In the genomic region with DNA sequence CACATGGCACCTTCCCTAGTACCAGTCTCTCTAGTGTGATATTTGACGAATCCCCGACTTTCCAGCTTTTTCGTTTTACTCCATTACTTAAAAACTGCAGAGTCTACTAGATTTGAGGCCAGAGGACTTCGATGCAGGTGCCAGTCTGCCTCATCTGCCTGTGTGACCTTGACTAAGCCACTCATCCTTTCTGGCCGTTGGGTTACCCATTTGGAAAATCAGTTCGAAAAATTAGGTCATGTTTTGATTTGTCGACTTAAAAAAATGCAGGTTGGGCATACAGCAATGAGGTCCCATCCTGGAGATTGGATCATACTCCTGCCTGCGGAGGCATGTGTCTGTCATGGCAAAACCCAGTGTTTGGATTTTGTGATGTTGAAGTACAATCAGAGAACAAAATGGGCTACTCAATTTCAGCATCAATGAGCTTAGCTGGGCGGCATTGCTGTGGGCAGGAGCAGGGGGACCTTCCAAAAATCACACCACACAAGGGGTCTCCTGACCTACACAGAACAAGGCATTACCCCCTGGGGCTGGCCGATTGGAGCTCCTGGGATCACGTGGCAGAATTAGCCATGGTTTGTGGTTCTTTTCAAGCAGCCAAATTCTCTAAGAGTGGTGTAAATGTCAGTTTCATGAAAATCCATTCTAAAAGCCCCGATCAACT, we compare ENCODE assay signal across 17 cellular contexts.
DNase-seq lines count a peak whose midpoint lies in the region; ATAC-seq, FAIRE-seq and TF ChIP-seq lines count a peak whose summit lies in the region.
"Had no signal": no experiment of that assay in that cellular context is flagged by ENCODE, and none has a peak within 500 bp of the region (broad histone marks: within the 10 kb centered on the region; RNA-seq: fewer than 3 reads in every experiment).

No MANE protein-coding gene starts in this region.

- no peak overlapping the region for H3K27ac ChIP-seq in keratinocyte (ENCODE audit: control insufficient read depth, insufficient read depth, low read length)
- no peak overlapping the region for H3K27ac ChIP-seq in neuronal stem cell (replicated peaks; ENCODE audit: low read length)
- H3K27ac ChIP-seq in PC-9, result no peak overlapping the region
- H3K27ac ChIP-seq: 22Rv1, BLaER1 had no signal

- H3K4me3 ChIP-seq in keratinocyte (ENCODE audit: control insufficient read depth in 2 of 3, extremely low read depth in 1 of 3, insufficient read depth in 2 of 3, low read depth in 1 of 3, low read length in 3 of 3) (no peak overlapping the region), neuronal stem cell (ENCODE audit: low read length in 2 of 2) (no peak overlapping the region), PC-9 (no peak overlapping the region)
- H3K4me3 ChIP-seq: BLaER1 had no signal

- no CpG with 5 or more reads among the region's 12 CpGs for WGBS in neuronal stem cell (ENCODE audit: extremely low coverage in 2 of 2, insufficient read length in 2 of 2, insufficient replicate concordance in 1 of 2), 2 donors

- no peak overlapping the region for H2BK12ac ChIP-seq in neuronal stem cell (ENCODE audit: low read length)

- no peaks in the 10 kb centered on the region for H3K79me1 ChIP-seq in neuronal stem cell (ENCODE audit: low read depth, low read length)

- no peaks in the 10 kb centered on the region for H3K4me1 Mint-ChIP-seq in activated T-cell treated with anti-CD3 and anti-CD28 coated beads, Interleukin-2, amount 50 U/mL, for 4 hours (ENCODE audit: low read depth)

- DNase-seq in NCI-H146 treated with DMSO at 0.1 percent for 48 hours (lab: John Stamatoyannopoulos, UW; ENCODE audit: unreplicated experiment), result peak; percentile 39
- DNase-seq in NCI-H146 (lab: John Stamatoyannopoulos, UW), result no peak
- no peak for DNase-seq in keratinocyte (ENCODE audit: low read depth, low spot score)
- no peak for DNase-seq in neuronal stem cell (ENCODE audit: low spot score)
- no peak for DNase-seq in activated T-cell treated with anti-CD3 and anti-CD28 coated beads, Interleukin-2, amount 50 U/mL, for 4 hours
- DNase-seq in PC-9, result no peak
- DNase-seq in posterior cingulate gyrus, result no peak
- DNase-seq: DMS 273 treated with DMSO at 0.1 percent for 48 hours, KG1, NCI-H1048, NCI-H1694 treated with DMSO at 0.1 percent for 48 hours, NCI-H2171 treated with DMSO at 0.1 percent for 48 hours, NCI-H774 had no signal

- no peaks in the 10 kb centered on the region for H3K36me3 Mint-ChIP-seq in activated T-cell treated with anti-CD3 and anti-CD28 coated beads, Interleukin-2, amount 50 U/mL, for 4 hours (ENCODE audit: insufficient read depth)

- H3K4me1 ChIP-seq in keratinocyte (ENCODE audit: control insufficient read depth, extremely low read depth, insufficient read depth, low read length) (peaks cover 31% of the 10 kb centered on the region), neuronal stem cell (ENCODE audit: control insufficient read depth in 2 of 2, insufficient read depth in 1 of 2, low read depth in 1 of 2, low read length in 2 of 2) (peaks cover 0 to 16% of the 10 kb centered on the region in 2 donors), PC-9 (replicated peaks; ENCODE audit: insufficient read depth) (no peaks in the 10 kb centered on the region)

- H3K4ac ChIP-seq in neuronal stem cell (ENCODE audit: low read length), result no peak overlapping the region

- H3K9me1 ChIP-seq in keratinocyte (ENCODE audit: control insufficient read depth, extremely low read depth, insufficient read depth, low read length), result no peaks in the 10 kb centered on the region

- H3K9me2 ChIP-seq in PC-9 (ENCODE audit: insufficient read depth), result no peaks in the 10 kb centered on the region

- CTCF ChIA-PET in PC-9 (lab: Charles Lee), result no interaction called here

- H2AFZ ChIP-seq in keratinocyte (ENCODE audit: control insufficient read depth, low read length) (no peak overlapping the region), neuronal stem cell (ENCODE audit: low read length) (peak overlapping the region; percentile 63), PC-9 (no peak overlapping the region)

- H4K20me1 ChIP-seq in keratinocyte (ENCODE audit: control insufficient read depth, extremely low read depth, insufficient read depth, low read length), result no peaks in the 10 kb centered on the region
- H4K20me1 ChIP-seq in PC-9 (ENCODE audit: insufficient read depth), result no peaks in the 10 kb centered on the region
- H4K20me1 ChIP-seq: BLaER1 had no signal

- no peak for ATAC-seq in activated T-cell treated with anti-CD3 and anti-CD28 coated beads, Interleukin-2, amount 50 U/mL, for 4 hours
- no peak for ATAC-seq in HG03457 (IDR thresholded peaks at IDR 0.05; ENCODE audit: unreplicated experiment)

- H3K9me3 Mint-ChIP-seq in activated T-cell treated with anti-CD3 and anti-CD28 coated beads, Interleukin-2, amount 50 U/mL, for 4 hours, result no peaks in the 10 kb centered on the region

- peak; percentile 52 for FAIRE-seq in keratinocyte (lab: Jason Lieb, UNC)
- FAIRE-seq: H54 had no signal

- H3K4me3 Mint-ChIP-seq in activated T-cell treated with anti-CD3 and anti-CD28 coated beads, Interleukin-2, amount 50 U/mL, for 4 hours, result no peak overlapping the region

- H3K23ac ChIP-seq in neuronal stem cell (ENCODE audit: low read depth, low read length, poor library complexity), result no peak overlapping the region

- H3K4me2 ChIP-seq in keratinocyte (ENCODE audit: control insufficient read depth, extremely low read depth, insufficient read depth, low read depth, low read length) (peak overlapping the region; percentile 59), neuronal stem cell (ENCODE audit: insufficient read depth, low read length, poor library complexity, severe bottlenecking) (peak overlapping the region; percentile 43), PC-9 (no peak overlapping the region)
- H3K4me2 ChIP-seq: BLaER1 had no signal

- no peak overlapping the region for H2BK120ac ChIP-seq in neuronal stem cell (ENCODE audit: low read depth, low read length)

- BruUV-seq in PC-9 (replicated peaks; lab: Mats Ljungman, UMichigan), result no TSS peak

- intact Hi-C loops in PC-9 (cut with micrococcal nuclease; ENCODE audit: unreplicated experiment), result no loop called here
- intact Hi-C loops in posterior cingulate gyrus (cut with DNase I), result no loop called here

- no peak overlapping the region for H2AK5ac ChIP-seq in neuronal stem cell (ENCODE audit: low read depth, low read length)

- no peak for TF ChIP-seq CTCF in keratinocyte (optimal IDR thresholded peaks at IDR 0.05 in 1 of 3, IDR thresholded peaks at IDR 0.05 in 1 of 3, conservative IDR thresholded peaks at IDR 0.05 in 1 of 3; ENCODE audit: extremely low read depth in 1 of 3, insufficient read depth in 2 of 3, low read length in 3 of 3)
- TF ChIP-seq CTCF in PC-9 (conservative IDR thresholded peaks at IDR 0.05), result no peak

- H4K8ac ChIP-seq in neuronal stem cell (ENCODE audit: low read depth, low read length), result no peak overlapping the region

- H3F3A ChIP-seq in PC-9 (ENCODE audit: insufficient read depth, low read depth), result no peaks in the 10 kb centered on the region

- no peaks in the 10 kb centered on the region for H3K36me3 ChIP-seq in keratinocyte (ENCODE audit: control insufficient read depth in 2 of 2, extremely low read depth in 1 of 2, insufficient read depth in 2 of 2, low read length in 2 of 2)
- H3K36me3 ChIP-seq in neuronal stem cell (replicated peaks in 1 of 2; ENCODE audit: control insufficient read depth in 2 of 2, insufficient read depth in 2 of 2, low read length in 2 of 2), result no peaks in the 10 kb centered on the region
- no peaks in the 10 kb centered on the region for H3K36me3 ChIP-seq in PC-9 (ENCODE audit: low read depth)
- H3K36me3 ChIP-seq: BLaER1 had no signal

- no peak overlapping the region for H4K91ac ChIP-seq in neuronal stem cell (ENCODE audit: low read depth, low read length, poor library complexity)

- H3K27me3 Mint-ChIP-seq in activated T-cell treated with anti-CD3 and anti-CD28 coated beads, Interleukin-2, amount 50 U/mL, for 4 hours (ENCODE audit: low read depth), result peaks cover 13% of the 10 kb centered on the region

- H3K18ac ChIP-seq in neuronal stem cell (ENCODE audit: low read length), result no peak overlapping the region

- no peak overlapping the region for H2BK5ac ChIP-seq in neuronal stem cell (ENCODE audit: low read length)

- H2BK15ac ChIP-seq in neuronal stem cell (ENCODE audit: low read length), result no peak overlapping the region

- H3K27me3 ChIP-seq in keratinocyte (ENCODE audit: control insufficient read depth, extremely low read depth, insufficient read depth, low read length) (no peaks in the 10 kb centered on the region), neuronal stem cell (ENCODE audit: control insufficient read depth in 3 of 3, insufficient read depth in 3 of 3, low read depth in 1 of 3, low read length in 3 of 3) (peaks cover 0 to 36% (median 25%) of the 10 kb centered on the region in 3 experiments), PC-9 (ENCODE audit: insufficient read depth, low read depth) (peaks cover 60% of the 10 kb centered on the region)

- H3K9ac ChIP-seq in keratinocyte (ENCODE audit: control insufficient read depth, extremely low read depth, insufficient read depth, low read length) (no peak overlapping the region), neuronal stem cell (ENCODE audit: low read depth, low read length, poor library complexity) (no peak overlapping the region)
- H3K9ac ChIP-seq: BLaER1 had no signal

- dilution Hi-C loops in keratinocyte (cut with MboI; ENCODE audit: extremely low pct_ligation_motif_present, low sequenced_read_pairs), result no loop called here

- no peaks in the 10 kb centered on the region for H3K9me3 ChIP-seq in keratinocyte (ENCODE audit: control insufficient read depth, low read depth, low read length)
- H3K9me3 ChIP-seq in neuronal stem cell (replicated peaks in 1 of 2; ENCODE audit: control insufficient read depth in 2 of 2, insufficient read depth in 1 of 2, low read depth in 1 of 2, low read length in 2 of 2), result no peaks in the 10 kb centered on the region
- H3K9me3 ChIP-seq in PC-9 (ENCODE audit: insufficient read depth, low read depth), result no peaks in the 10 kb centered on the region
- H3K9me3 ChIP-seq: BLaER1 had no signal

- POLR2A ChIA-PET in PC-9 (lab: Charles Lee; ENCODE audit: unreplicated experiment), result no interaction called here

- no peak overlapping the region for H3K14ac ChIP-seq in neuronal stem cell (ENCODE audit: low read length)

- H3K79me2 ChIP-seq in keratinocyte (ENCODE audit: control insufficient read depth, insufficient read depth, low read length), result no peaks in the 10 kb centered on the region
- no peaks in the 10 kb centered on the region for H3K79me2 ChIP-seq in PC-9 (ENCODE audit: low read depth)
